Comparison of ENCODE assay signal across 1 cellular context in the genomic region with DNA sequence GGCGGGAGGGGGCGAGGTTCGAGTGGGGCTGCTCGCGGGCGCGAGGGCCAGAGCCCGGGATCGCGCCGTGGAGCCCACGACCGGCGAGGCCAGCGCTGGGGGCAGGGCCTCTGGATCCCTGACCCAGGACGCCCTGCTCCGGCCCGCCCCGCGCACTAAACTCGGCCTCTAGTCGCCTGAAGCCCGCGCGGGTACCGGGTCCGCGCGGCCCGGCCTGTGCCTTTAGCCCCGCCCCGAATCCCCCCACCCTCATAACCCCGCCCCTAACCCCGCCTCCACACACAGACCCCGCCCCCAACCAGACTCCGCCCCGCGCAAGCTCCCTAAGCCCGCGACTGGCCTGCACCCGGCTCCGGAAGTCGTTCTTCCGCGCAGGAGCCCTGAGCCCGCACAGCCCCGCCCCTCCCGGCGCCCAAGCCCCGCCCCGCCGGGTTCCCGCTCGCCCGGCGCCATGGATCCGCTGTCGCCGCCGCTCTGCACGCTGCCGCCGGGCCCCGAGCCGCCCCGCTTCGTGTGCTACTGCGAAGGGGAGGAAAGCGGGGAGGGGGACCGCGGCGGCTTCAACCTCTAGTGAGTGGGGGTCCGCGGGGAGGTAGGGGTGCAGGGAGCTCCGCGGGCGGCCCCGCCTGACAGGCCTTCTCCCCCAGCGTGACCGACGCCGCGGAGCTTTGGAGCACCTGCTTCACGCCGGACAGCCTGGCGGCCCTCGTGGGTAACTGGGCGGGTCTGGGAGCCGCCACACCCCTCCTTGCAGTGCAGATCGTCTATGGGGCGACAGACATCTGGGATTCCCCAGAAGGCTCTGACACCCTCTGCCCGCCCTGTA.
A peak's percentile ranks its signal among the peaks of the same experiment; 100 is the strongest.
TF ChIP-seq lines count a peak whose summit lies in the region.

TSS of gene PAXX (plus strand) at position 430 of the 826 bp plus-strand sequence. CDS start at position 452, 22 bp downstream.

TF ChIP-seq in K562, 482 proteins besides CTCF, POLR2A, EP300 and RAD21 (continued from another document and continues in another):
- TF ChIP-seq JUND (IDR thresholded peaks at IDR 0.05; ENCODE audit: borderline replicate concordance, low read depth, low read length) (0 out of 2 replicates have a peak, but pooled peaks have one; percentile 6), JUND (tag; IDR thresholded peaks at IDR 0.05; ENCODE audit: borderline replicate concordance, low read depth, low read length) (no peak), E2F3 (CRISPR knock-in tag; IDR thresholded peaks at IDR 0.05) (peak; percentile 90), E2F1 (CRISPR knock-in tag; IDR thresholded peaks at IDR 0.05) (peak; percentile 86; the same call in 1 of the 2 replicates), LEF1 (IDR thresholded peaks at IDR 0.05) (no peak), TEAD1 (CRISPR knock-in tag; IDR thresholded peaks at IDR 0.05) (peak in 1 of 2 experiments; percentile 67; a peak in 1 of 4 replicates), ZNF551 (CRISPR knock-in tag; IDR thresholded peaks at IDR 0.05) (no peak), FIP1L1 (IDR thresholded peaks at IDR 0.05; ENCODE audit: low read depth, low read length, poor library complexity, severe bottlenecking) (peak; percentile 10), ZBTB40 (IDR thresholded peaks at IDR 0.05) (no peak), ZBTB40 (CRISPR knock-in tag; IDR thresholded peaks at IDR 0.05) (no peak), NR3C1 (CRISPR knock-in tag; IDR thresholded peaks at IDR 0.05) (0 out of 2 replicates have a peak, but pooled peaks have one; percentile 63), ESRRA (IDR thresholded peaks at IDR 0.05; ENCODE audit: borderline replicate concordance, low read depth) (peak; percentile 31; the same call in 1 of the 2 replicates), KDM5B (IDR thresholded peaks at IDR 0.05; ENCODE audit: insufficient replicate concordance, low read depth, low read length) (peak; percentile 57), MNT (conservative IDR thresholded peaks at IDR 0.05) (peak; percentile 91 to 96), MGA (IDR thresholded peaks at IDR 0.05) (peak; percentile 97), ZNF57 (CRISPR knock-in tag; IDR thresholded peaks at IDR 0.05) (0 out of 2 replicates have a peak, but pooled peaks have one; percentile 9), RBM22 (IDR thresholded peaks at IDR 0.05; ENCODE audit: low read depth, low read length, poor library complexity, severe bottlenecking) (no peak), ETS2 (tag; IDR thresholded peaks at IDR 0.05; ENCODE audit: borderline replicate concordance, poor library complexity, severe bottlenecking) (no peak), USF2 (CRISPR knock-in tag; IDR thresholded peaks at IDR 0.05) (peak; percentile 32; the same call in 1 of the 2 replicates), GABPB1 (CRISPR knock-in tag; IDR thresholded peaks at IDR 0.05) (peak; percentile 11; the same call in 1 of the 2 replicates), MBD2 (IDR thresholded peaks at IDR 0.05; ENCODE audit: borderline replicate concordance, low read depth) (peak; percentile 48; the same call in 1 of the 2 replicates)
- TF ChIP-seq, protein P1, sequence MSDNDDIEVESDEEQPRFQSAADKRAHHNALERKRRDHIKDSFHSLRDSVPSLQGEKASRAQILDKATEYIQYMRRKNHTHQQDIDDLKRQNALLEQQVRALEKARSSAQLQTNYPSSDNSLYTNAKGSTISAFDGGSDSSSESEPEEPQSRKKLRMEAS (CRISPR knock-in tag; IDR thresholded peaks at IDR 0.05) = peak; percentile 93
